ENCODE assay signal across 8 cellular contexts in the genomic region with DNA sequence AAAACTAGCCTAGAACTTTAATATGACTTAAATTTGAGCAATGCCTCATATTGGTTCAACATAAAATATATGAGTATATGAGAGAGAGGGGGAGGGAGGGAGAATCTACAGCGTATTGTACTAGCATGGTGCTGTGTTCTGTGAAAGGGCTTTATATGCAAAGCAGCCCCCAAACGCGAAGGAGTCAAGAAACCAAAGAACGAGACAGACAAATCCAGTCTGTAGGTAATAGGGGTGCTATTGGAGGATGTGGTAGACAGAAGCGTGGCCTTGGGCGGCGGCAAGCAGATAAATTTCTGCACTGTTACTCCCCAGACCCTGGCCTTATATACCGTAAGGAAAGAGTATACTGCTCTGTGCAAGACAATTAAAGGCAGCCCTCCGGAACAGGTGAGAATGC. TPM values are rescaled to one million over a fixed set of nuclear protein-coding genes. Genes with fewer than 3 reads are reported as not detected.
DNase-seq lines count a peak whose midpoint lies in the region; ATAC-seq and TF ChIP-seq lines count a peak whose summit lies in the region.

No MANE protein-coding gene starts in this region.

- POLR2A ChIA-PET in naive thymus-derived CD4-positive, alpha-beta T cell (lab: Charles Lee) = interaction anchor here (0.8 to 2.1 kb wide), 2 partner anchors 103 to 126 kb away, joined by 3 to 6 read pairs; a partner anchor contains a TSS

- H3K27ac ChIP-seq in right atrium auricular region (peak overlapping the region; percentile 98 to 99), mammary epithelial cell (ENCODE audit: insufficient read depth, low read depth, low read length) (peak overlapping the region; percentile 62)
- H3K27ac ChIP-seq in naive thymus-derived CD4-positive, alpha-beta T cell (ENCODE audit: low read depth, low read length) = no peak overlapping the region

- peak overlapping the region in 6 of 9 donors; percentile 67 to 88 (median 74) for H3K27ac Mint-ChIP-seq in naive thymus-derived CD4-positive, alpha-beta T cell

- dilution Hi-C loops in mammary epithelial cell (cut with HindIII; ENCODE audit: low sequenced_read_pairs) = no loop called here

- ATAC-seq in HG03558 (IDR thresholded peaks at IDR 0.05; ENCODE audit: extremely low read depth, unreplicated experiment) (peak; percentile 16), HG03097 (IDR thresholded peaks at IDR 0.05; ENCODE audit: low FRiP score, unreplicated experiment) (no peak)
- ATAC-seq in naive thymus-derived CD4-positive, alpha-beta T cell = no peak

- BruUV-seq in mammary epithelial cell (replicated peaks; lab: Mats Ljungman, UMichigan) = no TSS peak

- H3K4me1 ChIP-seq in right atrium auricular region (peaks cover 0 to 27% of the 10 kb centered on the region in 2 donors), mammary epithelial cell (ENCODE audit: insufficient read depth, low read length) (peaks cover 27% of the 10 kb centered on the region)
- peaks cover 4 to 9% of the 10 kb centered on the region in 2 donors for H3K4me1 ChIP-seq in naive thymus-derived CD4-positive, alpha-beta T cell (ENCODE audit: control insufficient read depth in 2 of 2, insufficient read depth in 2 of 2, low read length in 2 of 2)

- peak overlapping the region; percentile 67 for H3K9ac ChIP-seq in mammary epithelial cell (ENCODE audit: insufficient read depth, low read length)

- H3K27me3 Mint-ChIP-seq in naive thymus-derived CD4-positive, alpha-beta T cell = peaks cover 0 to 46% (median 28%) of the 10 kb centered on the region in 5 donors

- TF ChIP-seq CTCF in right atrium auricular region (IDR thresholded peaks at IDR 0.05) (no peak), mammary epithelial cell (conservative IDR thresholded peaks at IDR 0.05 in 1 of 2, IDR thresholded peaks at IDR 0.05 in 1 of 2; ENCODE audit: extremely low read depth in 1 of 2, insufficient read depth in 1 of 2, low read depth in 1 of 2, low read length in 2 of 2) (no peak)

- peak overlapping the region; percentile 84 to 97 (median 91) for H3K4me3 Mint-ChIP-seq in naive thymus-derived CD4-positive, alpha-beta T cell

- H3K36me3 Mint-ChIP-seq in naive thymus-derived CD4-positive, alpha-beta T cell = peaks cover 0 to 14% (median 0%) of the 10 kb centered on the region in 5 donors

- H2AFZ ChIP-seq in mammary epithelial cell (ENCODE audit: low read depth, low read length) = peak overlapping the region; percentile 87

- peak overlapping the region; percentile 96 to 97 for H3K4me3 ChIP-seq in right atrium auricular region
- peak overlapping the region; percentile 64 to 98 (median 93) for H3K4me3 ChIP-seq in mammary epithelial cell (replicated peaks in 1 of 3; ENCODE audit: insufficient read depth in 1 of 3, low read depth in 2 of 3, low read length in 3 of 3)
- peak overlapping the region; percentile 87 for H3K4me3 ChIP-seq in naive thymus-derived CD4-positive, alpha-beta T cell (ENCODE audit: low read length)

- H3K36me3 ChIP-seq in right atrium auricular region = no peaks in the 10 kb centered on the region
- H3K36me3 ChIP-seq in mammary epithelial cell (ENCODE audit: insufficient read depth, low read length) = no peaks in the 10 kb centered on the region
- peaks cover 0 to 5% (median 0%) of the 10 kb centered on the region in 3 experiments for H3K36me3 ChIP-seq in naive thymus-derived CD4-positive, alpha-beta T cell (ENCODE audit: control insufficient read depth in 2 of 3, insufficient read depth in 3 of 3, low read length in 3 of 3)

- WGBS in mammary epithelial cell (ENCODE audit: low coverage, missing lambda C conversion rate) = 82% methylated on average over 8 of the region's 9 CpGs

- peak overlapping the region; percentile 82 for H3K4me2 ChIP-seq in mammary epithelial cell (ENCODE audit: insufficient read depth, low read depth, low read length)

- H3K9me3 Mint-ChIP-seq in naive thymus-derived CD4-positive, alpha-beta T cell = peaks cover 0 to 8% (median 0%) of the 10 kb centered on the region in 11 donors

- peaks cover 12 to 35% (median 15%) of the 10 kb centered on the region in 7 donors for H3K4me1 Mint-ChIP-seq in naive thymus-derived CD4-positive, alpha-beta T cell

- CTCF ChIA-PET in mammary epithelial cell (lab: Charles Lee; ENCODE audit: low non-redundant PET) = interaction anchor here (0.6 kb wide), 1 partner anchor 327 kb away, joined by 6 read pairs; no protein-coding TSS in a partner anchor
- CTCF ChIA-PET in naive thymus-derived CD4-positive, alpha-beta T cell (lab: Charles Lee) = no interaction called here

- H3K9me3 ChIP-seq in right atrium auricular region (no peaks in the 10 kb centered on the region), mammary epithelial cell (replicated peaks; ENCODE audit: insufficient read depth, low read length) (no peaks in the 10 kb centered on the region)
- H3K9me3 ChIP-seq in naive thymus-derived CD4-positive, alpha-beta T cell (ENCODE audit: control insufficient read depth in 2 of 3, low read length in 3 of 3) = no peaks in the 10 kb centered on the region

- intact Hi-C loops in cardiac septum (cut with DNase I) = loop anchor here (5.0 kb wide), 2 partner anchors 105 to 125 kb away; a partner anchor contains a TSS
- intact Hi-C loops in mammary epithelial cell (cut with micrococcal nuclease) = loop anchor here (1.0 to 2.0 kb wide), 3 partner anchors 14 to 39 kb away; no protein-coding TSS in a partner anchor
- intact Hi-C loops in naive thymus-derived CD4-positive, alpha-beta T cell (cut with micrococcal nuclease) = loop anchor here (1.0 to 5.0 kb wide), 9 partner anchors 29 to 1700 kb away; a partner anchor contains a TSS

- DNase-seq in right atrium auricular region (ENCODE audit: low spot score) = no peak
- DNase-seq in cardiac septum (ENCODE audit: low spot score) = no peak
- DNase-seq in mammary epithelial cell = no peak
- DNase-seq in naive thymus-derived CD4-positive, alpha-beta T cell = no peak
- no peak for DNase-seq in NCI-H2171 treated with DMSO at 0.1 percent for 48 hours (lab: John Stamatoyannopoulos, UW)
- DNase-seq in HuH-7.5 (ENCODE audit: low spot score) = no peak

- H4K20me1 ChIP-seq in mammary epithelial cell (ENCODE audit: insufficient read depth, low read length) = no peaks in the 10 kb centered on the region

- no peaks in the 10 kb centered on the region for H3K27me3 ChIP-seq in right atrium auricular region
- H3K27me3 ChIP-seq in mammary epithelial cell (ENCODE audit: insufficient read depth, low read length) = no peaks in the 10 kb centered on the region
- no peaks in the 10 kb centered on the region for H3K27me3 ChIP-seq in naive thymus-derived CD4-positive, alpha-beta T cell (ENCODE audit: control insufficient read depth in 2 of 2, insufficient read depth in 2 of 2, low read length in 2 of 2)

- peaks cover 38% of the 10 kb centered on the region for H3K79me2 ChIP-seq in mammary epithelial cell (ENCODE audit: insufficient read depth, low read length)

- in situ Hi-C loops in mammary epithelial cell (cut with MboI; ENCODE audit: low sequenced_read_pairs in 2 of 2) = no loop called here

RNA-seq across cellular contexts. Expression of a gene that starts 0.8 kb away (rescaled TPM):
- total RNA-seq in right atrium auricular region = 100 to 1,000 TPM; 186 to 197 TPM
- total RNA-seq in cardiac septum = 152 TPM
- total RNA-seq in mammary epithelial cell = 100 to 1,000 TPM; 335 to 396 TPM
- polyA plus RNA-seq in mammary epithelial cell = 394 TPM
- polyA minus RNA-seq in mammary epithelial cell = 313 TPM
- total RNA-seq in naive thymus-derived CD4-positive, alpha-beta T cell = 100 to 1,000 TPM in 2 of 5 experiments, 10 to 100 TPM in 3; 25.5 to 180 (median 49.5) TPM
- polyA plus RNA-seq in naive thymus-derived CD4-positive, alpha-beta T cell = 10 to 100 TPM; 46.0 to 91.0 TPM
